ENCODE assay signal across 17 cellular contexts in the genomic region with DNA sequence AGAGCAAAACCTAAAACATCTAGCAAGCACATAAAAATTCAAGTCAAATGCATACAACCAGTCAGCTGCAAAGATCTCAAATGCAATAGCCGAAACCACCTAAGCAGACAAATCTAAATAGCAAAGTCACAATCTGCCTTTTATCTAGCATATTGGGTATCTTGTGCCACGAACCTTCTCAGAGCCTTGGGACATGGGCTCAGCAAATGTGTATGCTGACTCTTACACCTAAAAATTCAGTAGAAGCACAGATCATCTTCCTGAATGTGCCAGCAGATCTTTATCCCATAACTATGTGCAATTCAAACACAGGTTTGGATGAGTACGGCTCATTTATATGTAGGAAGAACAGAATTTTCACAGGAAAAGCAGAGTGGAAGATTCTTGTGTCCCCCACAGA.
A peak's percentile ranks its signal among the peaks of the same experiment; 100 is the strongest.
DNase-seq lines count a peak whose midpoint lies in the region; ATAC-seq and TF ChIP-seq lines count a peak whose summit lies in the region.
"Had no signal": no experiment of that assay in that cellular context is flagged by ENCODE, and none has a peak within 500 bp of the region (broad histone marks: within the 10 kb centered on the region; RNA-seq: fewer than 3 reads in every experiment).

No MANE protein-coding gene starts in this region.

- no peak for TF ChIP-seq POLR2A in Peyer's patch (IDR thresholded peaks at IDR 0.05)
- no peak for TF ChIP-seq POLR2A in transverse colon (IDR thresholded peaks at IDR 0.05)

- H3K9me3 Mint-ChIP-seq in stimulated activated naive CD8-positive, alpha-beta T cell treated with anti-CD3 and anti-CD28 coated beads, Interleukin-15, amount 100 ng/mL, for 72 hours: no peaks in the 10 kb centered on the region
- H3K9me3 Mint-ChIP-seq: activated T-cell treated with anti-CD3 and anti-CD28 coated beads, Interleukin-2, amount 50 U/mL, for 4 hours had no signal

- peaks cover 94% of the 10 kb centered on the region for H3K4me1 Mint-ChIP-seq in stimulated activated naive CD8-positive, alpha-beta T cell treated with anti-CD3 and anti-CD28 coated beads, Interleukin-15, amount 100 ng/mL, for 72 hours

- no peak for TF ChIP-seq EP300 in transverse colon (IDR thresholded peaks at IDR 0.05; ENCODE audit: low read depth)

- H3K4me1 ChIP-seq in cardiac muscle cell (ENCODE audit: low read depth) (peaks cover 33% of the 10 kb centered on the region), heart right ventricle (peaks cover 2 to 77% (median 59%) of the 10 kb centered on the region in 9 donors), RWPE2 (ENCODE audit: insufficient read depth, poor library complexity, severe bottlenecking) (peaks cover 65% of the 10 kb centered on the region), Peyer's patch (peaks cover 0 to 14% (median 0%) of the 10 kb centered on the region in 4 donors), transverse colon (peaks cover 0 to 48% (median 13%) of the 10 kb centered on the region in 4 donors)
- H3K4me1 ChIP-seq in effector memory CD4-positive, alpha-beta T cell (ENCODE audit: control insufficient read depth, insufficient read depth, low read length, poor library complexity, severe bottlenecking): peaks cover 56% of the 10 kb centered on the region

- in situ Hi-C loops in transverse colon (cut with MboI; ENCODE audit: low pct_ligation_motif_present in 1 of 4, low pct_unique_long_range_greater_than_20kb in 1 of 4, low sequenced_read_pairs in 3 of 4): loop anchor here in 2 of 4 donors (25.0 kb wide), 1 partner anchor 358 kb away; no protein-coding TSS in a partner anchor

- intact Hi-C loops in heart right ventricle (cut with DNase I): loop anchor here in 7 of 10 donors (5.0 to 10.0 kb wide), 10 partner anchors 48 to 491 kb away; a partner anchor contains a TSS
- intact Hi-C loops in transverse colon (cut with DNase I; ENCODE audit: low total_unique reads): no loop called here

- H3K27ac ChIP-seq in cardiac muscle cell (peak overlapping the region; percentile 34), heart right ventricle (peak overlapping the region in 5 of 10 donors; percentile 6 to 57 (median 20)), RWPE2 (ENCODE audit: poor library complexity, severe bottlenecking) (peak overlapping the region; percentile 69), Peyer's patch (peak overlapping the region in 1 of 4 donors; percentile 27), transverse colon (no peak overlapping the region)
- H3K27ac ChIP-seq in effector memory CD4-positive, alpha-beta T cell (ENCODE audit: insufficient read depth, low read length, poor library complexity, severe bottlenecking): peak overlapping the region; percentile 65

- no peak for ATAC-seq in heart right ventricle
- 0 out of 3 replicates have a peak, but pooled peaks have one; percentile 24 for ATAC-seq in RWPE2 (ENCODE audit: low read depth)
- ATAC-seq in stimulated activated naive CD8-positive, alpha-beta T cell treated with anti-CD3 and anti-CD28 coated beads, Interleukin-15, amount 100 ng/mL, for 72 hours: no peak

- H3K9me3 ChIP-seq in cardiac muscle cell (ENCODE audit: low read depth) (no peaks in the 10 kb centered on the region), heart right ventricle (no peaks in the 10 kb centered on the region), RWPE2 (ENCODE audit: severe bottlenecking) (no peaks in the 10 kb centered on the region), Peyer's patch (no peaks in the 10 kb centered on the region), transverse colon (no peaks in the 10 kb centered on the region)
- no peaks in the 10 kb centered on the region for H3K9me3 ChIP-seq in effector memory CD4-positive, alpha-beta T cell (ENCODE audit: control insufficient read depth, low read length)
- H3K9me3 ChIP-seq: body of pancreas had no signal

- H3K4me3 ChIP-seq in cardiac muscle cell: no peak overlapping the region
- no peak overlapping the region for H3K4me3 ChIP-seq in heart right ventricle
- H3K4me3 ChIP-seq in RWPE2 (ENCODE audit: severe bottlenecking): no peak overlapping the region
- no peak overlapping the region for H3K4me3 ChIP-seq in effector memory CD4-positive, alpha-beta T cell (ENCODE audit: insufficient read depth, low read depth, low read length, poor library complexity, severe bottlenecking)
- no peak overlapping the region for H3K4me3 ChIP-seq in Peyer's patch
- no peak overlapping the region for H3K4me3 ChIP-seq in transverse colon
- H3K4me3 ChIP-seq: body of pancreas, smooth muscle cell had no signal

- TF ChIP-seq CTCF in cardiac muscle cell (IDR thresholded peaks at IDR 0.05; ENCODE audit: low read depth, low read length): no peak
- no peak for TF ChIP-seq CTCF in heart right ventricle (IDR thresholded peaks at IDR 0.05)
- TF ChIP-seq CTCF in RWPE2 (IDR thresholded peaks at IDR 0.05; ENCODE audit: poor library complexity, severe bottlenecking): no peak
- no peak for TF ChIP-seq CTCF in Peyer's patch (IDR thresholded peaks at IDR 0.05)
- no peak for TF ChIP-seq CTCF in transverse colon (IDR thresholded peaks at IDR 0.05)

- peak overlapping the region; percentile 68 to 75 for H3K4me3 Mint-ChIP-seq in stimulated activated naive CD8-positive, alpha-beta T cell treated with anti-CD3 and anti-CD28 coated beads, Interleukin-15, amount 100 ng/mL, for 72 hours

- DNase-seq in cardiac muscle cell (ENCODE audit: low read depth in 1 of 2, low spot score in 1 of 2) (no peak), heart right ventricle (no peak), RWPE2 (ENCODE audit: low spot score) (no peak), A172 (ENCODE audit: low spot score) (no peak), Peyer's patch (no peak), transverse colon (no peak)
- no peak for DNase-seq in effector memory CD4-positive, alpha-beta T cell
- DNase-seq in stimulated activated naive CD8-positive, alpha-beta T cell treated with anti-CD3 and anti-CD28 coated beads, Interleukin-15, amount 100 ng/mL, for 72 hours: no peak
- DNase-seq: activated T-cell treated with anti-CD3 and anti-CD28 coated beads, Interleukin-2, amount 50 U/mL, for 4 hours; body of pancreas; DMS153; hypothalamus; left cardiac atrium; NCI-H1092; NCI-H2171; RPMI8226 had no signal

- H3K27me3 Mint-ChIP-seq in stimulated activated naive CD8-positive, alpha-beta T cell treated with anti-CD3 and anti-CD28 coated beads, Interleukin-15, amount 100 ng/mL, for 72 hours: no peaks in the 10 kb centered on the region

- WGBS in heart right ventricle, 2 donors: 92 to 97% methylated on average over 3 of the region's 3 CpGs
- 71 to 89% methylated on average over 2 to 3 of the region's 3 CpGs for WGBS in transverse colon (ENCODE audit: low coverage in 1 of 2), 2 donors

- H3K27me3 ChIP-seq in cardiac muscle cell (no peaks in the 10 kb centered on the region), heart right ventricle (no peaks in the 10 kb centered on the region), RWPE2 (ENCODE audit: insufficient read depth, poor library complexity, severe bottlenecking) (no peaks in the 10 kb centered on the region), Peyer's patch (no peaks in the 10 kb centered on the region), transverse colon (no peaks in the 10 kb centered on the region)
- no peaks in the 10 kb centered on the region for H3K27me3 ChIP-seq in effector memory CD4-positive, alpha-beta T cell (replicated peaks; ENCODE audit: control insufficient read depth, insufficient read depth, low read length, poor library complexity, severe bottlenecking)
- H3K27me3 ChIP-seq: body of pancreas had no signal

- peak overlapping the region; percentile 19 to 55 for H3K27ac Mint-ChIP-seq in stimulated activated naive CD8-positive, alpha-beta T cell treated with anti-CD3 and anti-CD28 coated beads, Interleukin-15, amount 100 ng/mL, for 72 hours

- H3K36me3 ChIP-seq in cardiac muscle cell (no peaks in the 10 kb centered on the region), heart right ventricle (no peaks in the 10 kb centered on the region), RWPE2 (ENCODE audit: low read depth) (no peaks in the 10 kb centered on the region), Peyer's patch (no peaks in the 10 kb centered on the region), transverse colon (no peaks in the 10 kb centered on the region)
- H3K36me3 ChIP-seq in effector memory CD4-positive, alpha-beta T cell (ENCODE audit: control insufficient read depth, insufficient read depth, low read length): peaks cover 3% of the 10 kb centered on the region

Comparison
In these comparisons a context has a peak if more than half of its experiments do, and no peak if none do; other contexts are left out.
1. H3K27ac ChIP-seq: peak in cardiac muscle cell (single experiment), RWPE2 (single experiment) and effector memory CD4-positive, alpha-beta T cell (single experiment); none in transverse colon (0 of 4).